In the genomic region with DNA sequence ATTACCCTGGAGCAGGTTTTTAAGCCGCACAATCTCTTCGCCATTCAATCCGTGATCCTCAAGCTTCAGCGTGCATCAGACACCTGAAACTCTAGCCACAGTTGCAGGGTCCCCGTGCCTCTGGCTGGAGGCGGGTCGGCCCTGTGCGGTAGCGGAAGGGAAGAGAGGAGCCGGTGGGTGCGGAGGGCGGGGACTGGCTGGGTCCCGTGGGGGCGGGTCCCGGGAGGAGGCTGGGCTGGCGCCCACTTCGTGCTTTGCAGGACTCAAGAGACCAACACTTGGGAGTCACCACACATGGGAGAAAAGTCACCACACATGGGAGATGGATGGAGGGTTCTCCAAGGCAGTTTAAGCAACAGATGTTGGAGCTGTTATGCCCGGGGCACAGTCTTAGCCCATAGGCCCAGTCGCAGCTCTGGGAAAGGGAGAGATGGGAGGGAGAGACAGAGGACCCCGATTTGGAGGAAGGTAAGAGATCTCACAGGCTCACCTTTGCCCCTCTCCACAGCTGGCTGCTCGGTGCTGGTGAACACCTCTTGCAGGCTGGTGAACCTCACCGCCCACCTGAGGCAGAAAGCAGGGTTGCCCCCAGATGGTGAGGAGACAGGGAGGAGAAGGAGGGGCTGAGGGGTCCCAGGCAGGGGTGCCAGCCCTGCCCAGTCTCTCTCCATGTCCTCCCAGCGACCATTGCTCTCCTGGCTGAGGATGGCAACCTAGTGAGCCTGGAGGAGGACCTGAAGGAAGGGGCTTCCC, we compare ENCODE assay signal across 8 cellular contexts. TPM values are rescaled to one million over a fixed set of nuclear protein-coding genes. Genes with fewer than 3 reads are reported as not detected.
DNase-seq lines count a peak whose midpoint lies in the region; ATAC-seq and TF ChIP-seq lines count a peak whose summit lies in the region.

No MANE protein-coding gene starts in this region.

- peak overlapping the region; percentile 77 for H3K4me3 Mint-ChIP-seq in activated B cell treated with CpG ODN at 0.5 μM for 24 hours
- no peak overlapping the region for H3K4me3 Mint-ChIP-seq in chondrocyte (ENCODE audit: unreplicated experiment)
- no peak overlapping the region for H3K4me3 Mint-ChIP-seq in Calu3 (ENCODE audit: low read depth, unreplicated experiment)

- H3K9me3 Mint-ChIP-seq in activated B cell treated with CpG ODN at 0.5 μM for 24 hours (no peaks in the 10 kb centered on the region), chondrocyte (ENCODE audit: low read depth) (no peaks in the 10 kb centered on the region), Calu3 (ENCODE audit: low read depth, unreplicated experiment) (no peaks in the 10 kb centered on the region)

- CTCF ChIA-PET in activated B cell treated with CpG ODN at 0.5 μM for 24 hours (lab: Charles Lee): interaction anchor here (2.7 kb wide), 1 partner anchor 86 kb away, joined by 7 read pairs; no protein-coding TSS in a partner anchor
- CTCF ChIA-PET in Calu3 (lab: Charles Lee): interaction anchor here (0.7 kb wide), 1 partner anchor 34 kb away, joined by 5 read pairs; no protein-coding TSS in a partner anchor

- peaks cover 52% of the 10 kb centered on the region for H3K4me1 Mint-ChIP-seq in activated B cell treated with CpG ODN at 0.5 μM for 24 hours
- H3K4me1 Mint-ChIP-seq in chondrocyte (ENCODE audit: low read depth): peaks cover 27% of the 10 kb centered on the region
- peaks cover 11% of the 10 kb centered on the region for H3K4me1 Mint-ChIP-seq in Calu3 (ENCODE audit: low read depth, unreplicated experiment)

- H3K27ac Mint-ChIP-seq in activated B cell treated with CpG ODN at 0.5 μM for 24 hours: peak overlapping the region; percentile 70
- H3K27ac Mint-ChIP-seq in chondrocyte (ENCODE audit: unreplicated experiment): peak overlapping the region; percentile 49
- no peak overlapping the region for H3K27ac Mint-ChIP-seq in Calu3 (ENCODE audit: unreplicated experiment)

- H3K9me3 ChIP-seq in gastrocnemius medialis: no peaks in the 10 kb centered on the region

- H3K36me3 Mint-ChIP-seq in activated B cell treated with CpG ODN at 0.5 μM for 24 hours (ENCODE audit: low read depth): peaks cover 14% of the 10 kb centered on the region
- peaks cover 2% of the 10 kb centered on the region for H3K36me3 Mint-ChIP-seq in chondrocyte (ENCODE audit: low read depth)
- peaks cover 29% of the 10 kb centered on the region for H3K36me3 Mint-ChIP-seq in Calu3 (ENCODE audit: insufficient read depth, unreplicated experiment)

- peak overlapping the region; percentile 96 to 100 (median 100) for H3K27ac ChIP-seq in gastrocnemius medialis

- no peak overlapping the region for H3K4me3 ChIP-seq in gastrocnemius medialis

- peaks cover 20 to 28% of the 10 kb centered on the region in 2 donors for H3K4me1 ChIP-seq in gastrocnemius medialis

- H3K27me3 ChIP-seq in gastrocnemius medialis: no peaks in the 10 kb centered on the region

- in situ Hi-C loops in gastrocnemius medialis (cut with MboI; ENCODE audit: low sequenced_read_pairs in 4 of 4): no loop called here

- H3K36me3 ChIP-seq in gastrocnemius medialis: no peaks in the 10 kb centered on the region

- H3K27me3 Mint-ChIP-seq in activated B cell treated with CpG ODN at 0.5 μM for 24 hours (no peaks in the 10 kb centered on the region), chondrocyte (ENCODE audit: low read depth) (no peaks in the 10 kb centered on the region), Calu3 (ENCODE audit: unreplicated experiment) (no peaks in the 10 kb centered on the region)

- intact Hi-C loops in activated B cell treated with CpG ODN at 0.5 μM for 24 hours (cut with micrococcal nuclease): loop anchor here (1.0 to 10.0 kb wide), 2 partner anchors 11 to 139 kb away; no protein-coding TSS in a partner anchor
- intact Hi-C loops in gastrocnemius medialis (cut with DNase I; ENCODE audit: low total_unique reads): no loop called here
- intact Hi-C loops in Calu3 (cut with micrococcal nuclease; ENCODE audit: unreplicated experiment): no loop called here

- TF ChIP-seq POLR2A in gastrocnemius medialis (IDR thresholded peaks at IDR 0.05): no peak

- POLR2A ChIA-PET in activated B cell treated with CpG ODN at 0.5 μM for 24 hours (lab: Charles Lee): interaction anchor here (0.7 to 11.8 kb wide), 3 partner anchors 11 to 46 kb away, joined by 3 to 229 read pairs (median 6); a partner anchor contains a TSS

- BruUV-seq in Calu3 (replicated peaks; lab: Mats Ljungman, UMichigan): no TSS peak

- peak; percentile 36 for DNase-seq in CD1c-positive myeloid dendritic cell (ENCODE audit: extremely low spot score)
- peak; percentile 55 for DNase-seq in activated B cell treated with CpG ODN at 0.5 μM for 24 hours
- DNase-seq in chondrocyte (ENCODE audit: low spot score): no peak
- peak in 1 of 2 donors; percentile 30 for DNase-seq in gastrocnemius medialis
- no peak for DNase-seq in NCI-H2171 (lab: John Stamatoyannopoulos, UW)
- DNase-seq in GM20000 (ENCODE audit: low spot score): no peak
- no peak for DNase-seq in OCI-M2 (lab: John Stamatoyannopoulos, UW; ENCODE audit: unreplicated experiment)
- no peak for DNase-seq in Calu3

- ATAC-seq in activated B cell treated with CpG ODN at 0.5 μM for 24 hours (ENCODE audit: low read depth) (peak; percentile 43), gastrocnemius medialis (no peak)

- TF ChIP-seq CTCF in activated B cell treated with CpG ODN at 0.5 μM for 24 hours (IDR thresholded peaks at IDR 0.05): no peak
- no peak for TF ChIP-seq CTCF in chondrocyte (IDR thresholded peaks at IDR 0.05)
- no peak for TF ChIP-seq CTCF in gastrocnemius medialis (IDR thresholded peaks at IDR 0.05 in 4 of 5, conservative IDR thresholded peaks at IDR 0.05 in 1 of 5)
- TF ChIP-seq CTCF in GM20000 (IDR thresholded peaks at IDR 0.05; ENCODE audit: extremely low read depth, missing control alignments): no peak
- no peak for TF ChIP-seq CTCF in Calu3 (IDR thresholded peaks at IDR 0.05; ENCODE audit: unreplicated experiment)

RNA-seq across cellular contexts. Expression of a gene that starts 1.0 kb away (rescaled TPM):
- total RNA-seq in activated B cell treated with CpG ODN at 0.5 μM for 24 hours (0.31 and 0.37 TPM in 2 replicates), chondrocyte (not detected in 3 replicates), gastrocnemius medialis (not detected), Calu3 (2022) (not detected in 2 replicates)

RNA-seq across cellular contexts. Expression of a gene that starts 4.0 kb away (rescaled TPM):
- total RNA-seq in activated B cell treated with CpG ODN at 0.5 μM for 24 hours (63.4 and 68.8 TPM in 2 replicates), chondrocyte (42.6 to 78.5 TPM (median 62.2 TPM) in 3 replicates), gastrocnemius medialis (100 to 1,000 TPM; 157 to 290 (median 181) TPM), Calu3 (2022) (155 and 181 TPM in 2 replicates)

RNA-seq across cellular contexts. Expression of a gene that starts 8.9 kb away (rescaled TPM):
- total RNA-seq in activated B cell treated with CpG ODN at 0.5 μM for 24 hours (3.6 TPM in 2 replicates), chondrocyte (68.4 to 172 TPM (median 169 TPM) in 3 replicates), gastrocnemius medialis (1 to 10 TPM in 2 of 4 donors, under 1 TPM in 1, not detected in 1; 0.91 to 3.6 (median 1.4) TPM), Calu3 (2022) (2.0 and 3.4 TPM in 2 replicates)

RNA-seq across cellular contexts. Expression of a gene that starts 9.5 kb away (rescaled TPM):
- total RNA-seq in activated B cell treated with CpG ODN at 0.5 μM for 24 hours (15.0 and 15.9 TPM in 2 replicates), chondrocyte (not detected in 3 replicates), gastrocnemius medialis (1 to 10 TPM in 1 of 4 donors, not detected in 3; 1.1 TPM), Calu3 (2022) (0.86 TPM in 1 of 2 replicates, not detected in the other)

RNA-seq across cellular contexts. Expression of a gene that starts 12.8 kb away (rescaled TPM):
- total RNA-seq in activated B cell treated with CpG ODN at 0.5 μM for 24 hours (4.0 and 4.9 TPM in 2 replicates), chondrocyte (11.9 to 12.8 TPM (median 12.1 TPM) in 3 replicates), gastrocnemius medialis (1 to 10 TPM; 3.1 to 6.3 (median 4.2) TPM), Calu3 (2022) (6.5 and 6.6 TPM in 2 replicates)

Comparison
In these comparisons a context has a peak if more than half of its experiments do, and no peak if none do; other contexts are left out.
1. DNase-seq: peak in CD1c-positive myeloid dendritic cell (single experiment) and activated B cell treated with CpG ODN at 0.5 μM for 24 hours (single experiment); none in chondrocyte (single experiment), NCI-H2171 (single experiment), GM20000 (single experiment), OCI-M2 (single experiment) and Calu3 (single experiment).
2. RNA of a gene that starts 8.9 kb away (total RNA-seq): 68.4 to 172 TPM in chondrocyte; 3.6 TPM in activated B cell treated with CpG ODN at 0.5 μM for 24 hours, 2.0 to 3.4 TPM in Calu3 and 0.91 to 3.6 TPM in gastrocnemius medialis; every median in the first group is over 10 times any median in the second.